ENCODE assay signal across 19 cellular contexts in genomic region chr2:105487142-105488069, GRCh38.
DNase-seq lines count a peak whose midpoint lies in the region; ATAC-seq, FAIRE-seq and TF ChIP-seq lines count a peak whose summit lies in the region.
"Had no signal": no experiment of that assay in that cellular context is flagged by ENCODE, and none has a peak within 500 bp of the region (broad histone marks: within the 10 kb centered on the region; RNA-seq: fewer than 3 reads in every experiment).

No MANE protein-coding gene starts in this region.

- DNase-seq in HCEC 1CT: peak; percentile 80
- DNase-seq in cardiac fibroblast (ENCODE audit: low read depth in 2 of 2): peak; percentile 62 to 83
- DNase-seq in kidney: peak; percentile 74
- DNase-seq in testis: peak; percentile 81
- no peak for DNase-seq in NK-92 (lab: John Stamatoyannopoulos, UW; ENCODE audit: unreplicated experiment)
- no peak for DNase-seq in activated CD4-positive, alpha-beta T cell treated with anti-CD3 and anti-CD28 coated beads, Interleukin-2, amount 50 U/mL, for 4 hours
- no peak for DNase-seq in left lobe of liver (ENCODE audit: low spot score)
- no peak for DNase-seq in lower leg skin (ENCODE audit: low spot score in 2 of 2)
- DNase-seq: activated T-cell treated with anti-CD3 and anti-CD28 coated beads for 4 hours; central memory CD4-positive, alpha-beta T cell; DMS79; left lung; NCI-H1436; NCI-H526; nucleus accumbens; stimulated activated CD4-positive, alpha-beta T cell treated with anti-CD3 and anti-CD28 coated beads, Interleukin-4, amount 100 ng/mL, for 24 hours; stimulated activated naive CD8-positive, alpha-beta T cell treated with anti-CD3 and anti-CD28 coated beads, Interleukin-15, amount 100 ng/mL, for 72 hours had no signal

- TF ChIP-seq POLR2A in testis (IDR thresholded peaks at IDR 0.05) (no peak), lower leg skin (IDR thresholded peaks at IDR 0.05) (no peak)

- H3K4me3 ChIP-seq in cardiac fibroblast (replicated peaks in 1 of 2; ENCODE audit: low read depth in 2 of 2, low read length in 2 of 2): no peak overlapping the region
- H3K4me3 ChIP-seq in kidney (ENCODE audit: low read length in 2 of 2): no peak overlapping the region
- no peak overlapping the region for H3K4me3 ChIP-seq in testis
- no peak overlapping the region for H3K4me3 ChIP-seq in lower leg skin (ENCODE audit: low read depth, poor library complexity, severe bottlenecking)
- H3K4me3 ChIP-seq: left lung had no signal

- 45 to 56% methylated on average over 16 to 21 of the region's 21 CpGs for WGBS in testis, 2 donors
- 78 to 83% methylated on average over 21 of the region's 21 CpGs for WGBS in lower leg skin, 2 donors

- no peak for FAIRE-seq in kidney (lab: Jason Lieb, UNC)
- FAIRE-seq: GM18507 had no signal

- no peak overlapping the region for H3K9ac ChIP-seq in kidney (ENCODE audit: low read length in 2 of 2)

- H3K9me3 ChIP-seq in kidney (ENCODE audit: control insufficient read depth in 1 of 2, low read length in 2 of 2): no peaks in the 10 kb centered on the region
- no peaks in the 10 kb centered on the region for H3K9me3 ChIP-seq in testis

- intact Hi-C loops in kidney (cut with DNase I) (no loop called here), testis (cut with DNase I; ENCODE audit: low total_unique reads) (no loop called here), lower leg skin (cut with DNase I; ENCODE audit: low total_unique reads) (no loop called here)

- TF ChIP-seq CTCF in cardiac fibroblast (IDR thresholded peaks at IDR 0.05; ENCODE audit: low read depth, low read length): no peak
- TF ChIP-seq CTCF in kidney (IDR thresholded peaks at IDR 0.05; ENCODE audit: borderline replicate concordance, extremely low read depth, insufficient read depth): no peak
- peak in 1 of 3 experiments; percentile 17 for TF ChIP-seq CTCF in testis (IDR thresholded peaks at IDR 0.05)
- no peak for TF ChIP-seq CTCF in lower leg skin (IDR thresholded peaks at IDR 0.05)

- no peaks in the 10 kb centered on the region for H3K4me1 ChIP-seq in kidney (ENCODE audit: control insufficient read depth in 1 of 2, insufficient read depth in 1 of 2, low read depth in 1 of 2, low read length in 2 of 2)
- peaks cover 50% of the 10 kb centered on the region for H3K4me1 ChIP-seq in testis
- H3K4me1 ChIP-seq: left lung had no signal

- H3K36me3 ChIP-seq in kidney (ENCODE audit: control insufficient read depth in 1 of 2, insufficient read depth in 2 of 2, low read length in 2 of 2): no peaks in the 10 kb centered on the region
- H3K36me3 ChIP-seq in testis (ENCODE audit: low read depth, missing control alignments): no peaks in the 10 kb centered on the region
- H3K36me3 ChIP-seq: left lung had no signal

- H3K27ac ChIP-seq in kidney (ENCODE audit: low read depth in 2 of 2, low read length in 2 of 2) (peak overlapping the region in 1 of 2 donors; percentile 33), testis (peak overlapping the region; percentile 48 to 89)
- H3K27ac ChIP-seq: left lung had no signal

- no peaks in the 10 kb centered on the region for H3K27me3 ChIP-seq in testis
- H3K27me3 ChIP-seq: left lung had no signal

- ATAC-seq in left lobe of liver: no peak
- ATAC-seq: esophagus mucosa; left lung; stimulated activated naive CD8-positive, alpha-beta T cell treated with anti-CD3 and anti-CD28 coated beads, Interleukin-15, amount 100 ng/mL, for 72 hours had no signal

Comparison
In these comparisons a context has a peak if more than half of its experiments do, and no peak if none do; other contexts are left out.
1. DNase-seq: peak in HCEC 1CT (single experiment), cardiac fibroblast (2 of 2), kidney (single experiment) and testis (single experiment); none in NK-92 (single experiment), activated CD4-positive, alpha-beta T cell treated with anti-CD3 and anti-CD28 coated beads, Interleukin-2, amount 50 U/mL, for 4 hours (0 of 2), left lobe of liver (single experiment) and lower leg skin (0 of 2).